20 cellular contexts compared by ENCODE assay signal in genomic region chr18:7393080-7393479, GRCh38.
DNase-seq lines count a peak whose midpoint lies in the region; ATAC-seq and TF ChIP-seq lines count a peak whose summit lies in the region.
"Had no signal": no experiment of that assay in that cellular context is flagged by ENCODE, and none has a peak within 500 bp of the region (broad histone marks: within the 10 kb centered on the region; RNA-seq: fewer than 3 reads in every experiment).

No MANE protein-coding gene starts in this region.

- H3K27ac Mint-ChIP-seq in GM23338 (no peak overlapping the region; the same call in 1 of the 2 replicates), neural progenitor cell (no peak overlapping the region), type B pancreatic cell (no peak overlapping the region)
- H3K27ac Mint-ChIP-seq: CD14-positive monocyte; CD4-positive, alpha-beta memory T cell had no signal

- H3K36me3 ChIP-seq in GM23338 (ENCODE audit: insufficient read depth) (no peaks in the 10 kb centered on the region), neural progenitor cell (no peaks in the 10 kb centered on the region)
- H3K36me3 ChIP-seq: BLaER1 had no signal

- no peak overlapping the region for H3K9ac ChIP-seq in neural progenitor cell
- H3K9ac ChIP-seq: BLaER1 had no signal

- no peaks in the 10 kb centered on the region for H3K9me3 Mint-ChIP-seq in GM23338
- peaks cover 8% of the 10 kb centered on the region for H3K9me3 Mint-ChIP-seq in neural progenitor cell
- H3K9me3 Mint-ChIP-seq in type B pancreatic cell = peaks cover 10% of the 10 kb centered on the region
- H3K9me3 Mint-ChIP-seq: H9 had no signal

- H3K4me1 ChIP-seq in GM23338 (ENCODE audit: insufficient read depth) (peaks cover 7% of the 10 kb centered on the region), neural progenitor cell (peaks cover 8% of the 10 kb centered on the region)
- H3K4me1 ChIP-seq: A549, BLaER1 had no signal

- H3K4me2 ChIP-seq in GM23338 (no peak overlapping the region), neural progenitor cell (no peak overlapping the region)
- H3K4me2 ChIP-seq: A549, BLaER1 had no signal

- H3K27me3 Mint-ChIP-seq in GM23338 (ENCODE audit: insufficient read depth, low read depth, poor library complexity) (no peaks in the 10 kb centered on the region), neural progenitor cell (ENCODE audit: insufficient read depth, low read depth) (no peaks in the 10 kb centered on the region), type B pancreatic cell (peaks cover 35% of the 10 kb centered on the region)
- H3K27me3 Mint-ChIP-seq: CD4-positive, alpha-beta memory T cell had no signal

- no peaks in the 10 kb centered on the region for H3K9me2 ChIP-seq in GM23338 (ENCODE audit: insufficient read depth)

- TF ChIP-seq CTCF in GM23338 (conservative IDR thresholded peaks at IDR 0.05; ENCODE audit: low read depth in 2 of 2) (no peak), neural progenitor cell (IDR thresholded peaks at IDR 0.05) (no peak), type B pancreatic cell (conservative IDR thresholded peaks at IDR 0.05) (no peak)

- H3K36me3 Mint-ChIP-seq in GM23338 (ENCODE audit: low read depth) = no peaks in the 10 kb centered on the region
- no peaks in the 10 kb centered on the region for H3K36me3 Mint-ChIP-seq in neural progenitor cell
- no peaks in the 10 kb centered on the region for H3K36me3 Mint-ChIP-seq in type B pancreatic cell
- H3K36me3 Mint-ChIP-seq: CD14-positive monocyte; CD4-positive, alpha-beta memory T cell had no signal

- H3F3A ChIP-seq in GM23338 (replicated peaks; ENCODE audit: low read depth) (no peaks in the 10 kb centered on the region), neural progenitor cell (ENCODE audit: low read depth) (no peaks in the 10 kb centered on the region)

- H3K4me3 ChIP-seq in GM23338 (no peak overlapping the region), neural progenitor cell (no peak overlapping the region)
- H3K4me3 ChIP-seq: A549, BLaER1, GM12878 had no signal

- no peak for ATAC-seq in GM23338
- ATAC-seq: A549, GM12878 had no signal

- H2AFZ ChIP-seq in GM23338 = 0 out of 2 replicates have a peak overlapping the region, but pooled peaks have one; percentile 28
- H2AFZ ChIP-seq in neural progenitor cell (replicated peaks) = peak overlapping the region; percentile 22

- no peaks in the 10 kb centered on the region for H3K79me2 ChIP-seq in GM23338 (replicated peaks; ENCODE audit: insufficient read depth)
- no peaks in the 10 kb centered on the region for H3K79me2 ChIP-seq in neural progenitor cell (ENCODE audit: low read depth)

- no peaks in the 10 kb centered on the region for H3K9me3 ChIP-seq in neural progenitor cell (ENCODE audit: low read depth)
- H3K9me3 ChIP-seq: A549, BLaER1 had no signal

- H4K20me1 ChIP-seq in GM23338 (replicated peaks; ENCODE audit: insufficient read depth) (no peaks in the 10 kb centered on the region), neural progenitor cell (ENCODE audit: low read depth) (no peaks in the 10 kb centered on the region)
- H4K20me1 ChIP-seq: BLaER1 had no signal

- peak; percentile 52 for DNase-seq in NCI-H82 (lab: John Stamatoyannopoulos, UW)
- DNase-seq in NCI-H82 treated with DMSO at 0.1 percent for 48 hours (lab: John Stamatoyannopoulos, UW; ENCODE audit: unreplicated experiment) = no peak
- DNase-seq in GM23338 (ENCODE audit: low spot score) = no peak
- no peak for DNase-seq in neural progenitor cell (ENCODE audit: low spot score)
- DNase-seq in type B pancreatic cell (ENCODE audit: extremely low spot score, unreplicated experiment) = peak; percentile 13
- no peak for DNase-seq in glomerular visceral epithelial cell (ENCODE audit: extremely low spot score)
- no peak for DNase-seq in activated CD8-positive, alpha-beta memory T cell treated with anti-CD3 and anti-CD28 coated beads, Interleukin-2, amount 50 U/mL, for 4 hours
- DNase-seq: AML-193; Calu3; CD4-positive, alpha-beta memory T cell; DMS 273 treated with DMSO at 0.1 percent for 48 hours; DMS53; DND-41; EL; H9 had no signal

- H3K4me1 Mint-ChIP-seq in GM23338 (no peaks in the 10 kb centered on the region; the same call in none of the 3 replicates), neural progenitor cell (peaks cover 21% of the 10 kb centered on the region), type B pancreatic cell (ENCODE audit: unreplicated experiment) (peaks cover 7% of the 10 kb centered on the region)
- H3K4me1 Mint-ChIP-seq: CD14-positive monocyte; CD4-positive, alpha-beta memory T cell had no signal

- H3K4me3 Mint-ChIP-seq in GM23338 (no peak overlapping the region), neural progenitor cell (no peak overlapping the region), type B pancreatic cell (no peak overlapping the region)
- H3K4me3 Mint-ChIP-seq: CD14-positive monocyte; CD4-positive, alpha-beta memory T cell; H9 had no signal

- H3K27ac ChIP-seq in GM23338 (ENCODE audit: low read depth) = no peak overlapping the region
- H3K27ac ChIP-seq in neural progenitor cell = no peak overlapping the region
- H3K27ac ChIP-seq: 22Rv1, A549, BLaER1 had no signal

- no peaks in the 10 kb centered on the region for H3K27me3 ChIP-seq in GM23338 (ENCODE audit: insufficient read depth)
- H3K27me3 ChIP-seq in neural progenitor cell = no peaks in the 10 kb centered on the region
- H3K27me3 ChIP-seq: BLaER1 had no signal

TF ChIP-seq in GM23338, 12 proteins besides CTCF, POLR2A, EP300 and RAD21 (continues in another document):
- TF ChIP-seq ZNF114 (CRISPR knock-in tag; IDR thresholded peaks at IDR 0.05) (no peak), NANOG (IDR thresholded peaks at IDR 0.05; ENCODE audit: borderline replicate concordance) (no peak), CREB1 (CRISPR knock-in tag; IDR thresholded peaks at IDR 0.05; ENCODE audit: low read depth) (no peak), EZH2phosphoT487 (IDR thresholded peaks at IDR 0.05; ENCODE audit: unreplicated experiment) (no peak), JUNB (IDR thresholded peaks at IDR 0.05; ENCODE audit: unreplicated experiment) (no peak), EZH2 (IDR thresholded peaks at IDR 0.05; ENCODE audit: low read depth, unreplicated experiment) (no peak), POLR2AphosphoS5 (IDR thresholded peaks at IDR 0.05; ENCODE audit: low read depth) (no peak)
- TF ChIP-seq, protein P1, sequence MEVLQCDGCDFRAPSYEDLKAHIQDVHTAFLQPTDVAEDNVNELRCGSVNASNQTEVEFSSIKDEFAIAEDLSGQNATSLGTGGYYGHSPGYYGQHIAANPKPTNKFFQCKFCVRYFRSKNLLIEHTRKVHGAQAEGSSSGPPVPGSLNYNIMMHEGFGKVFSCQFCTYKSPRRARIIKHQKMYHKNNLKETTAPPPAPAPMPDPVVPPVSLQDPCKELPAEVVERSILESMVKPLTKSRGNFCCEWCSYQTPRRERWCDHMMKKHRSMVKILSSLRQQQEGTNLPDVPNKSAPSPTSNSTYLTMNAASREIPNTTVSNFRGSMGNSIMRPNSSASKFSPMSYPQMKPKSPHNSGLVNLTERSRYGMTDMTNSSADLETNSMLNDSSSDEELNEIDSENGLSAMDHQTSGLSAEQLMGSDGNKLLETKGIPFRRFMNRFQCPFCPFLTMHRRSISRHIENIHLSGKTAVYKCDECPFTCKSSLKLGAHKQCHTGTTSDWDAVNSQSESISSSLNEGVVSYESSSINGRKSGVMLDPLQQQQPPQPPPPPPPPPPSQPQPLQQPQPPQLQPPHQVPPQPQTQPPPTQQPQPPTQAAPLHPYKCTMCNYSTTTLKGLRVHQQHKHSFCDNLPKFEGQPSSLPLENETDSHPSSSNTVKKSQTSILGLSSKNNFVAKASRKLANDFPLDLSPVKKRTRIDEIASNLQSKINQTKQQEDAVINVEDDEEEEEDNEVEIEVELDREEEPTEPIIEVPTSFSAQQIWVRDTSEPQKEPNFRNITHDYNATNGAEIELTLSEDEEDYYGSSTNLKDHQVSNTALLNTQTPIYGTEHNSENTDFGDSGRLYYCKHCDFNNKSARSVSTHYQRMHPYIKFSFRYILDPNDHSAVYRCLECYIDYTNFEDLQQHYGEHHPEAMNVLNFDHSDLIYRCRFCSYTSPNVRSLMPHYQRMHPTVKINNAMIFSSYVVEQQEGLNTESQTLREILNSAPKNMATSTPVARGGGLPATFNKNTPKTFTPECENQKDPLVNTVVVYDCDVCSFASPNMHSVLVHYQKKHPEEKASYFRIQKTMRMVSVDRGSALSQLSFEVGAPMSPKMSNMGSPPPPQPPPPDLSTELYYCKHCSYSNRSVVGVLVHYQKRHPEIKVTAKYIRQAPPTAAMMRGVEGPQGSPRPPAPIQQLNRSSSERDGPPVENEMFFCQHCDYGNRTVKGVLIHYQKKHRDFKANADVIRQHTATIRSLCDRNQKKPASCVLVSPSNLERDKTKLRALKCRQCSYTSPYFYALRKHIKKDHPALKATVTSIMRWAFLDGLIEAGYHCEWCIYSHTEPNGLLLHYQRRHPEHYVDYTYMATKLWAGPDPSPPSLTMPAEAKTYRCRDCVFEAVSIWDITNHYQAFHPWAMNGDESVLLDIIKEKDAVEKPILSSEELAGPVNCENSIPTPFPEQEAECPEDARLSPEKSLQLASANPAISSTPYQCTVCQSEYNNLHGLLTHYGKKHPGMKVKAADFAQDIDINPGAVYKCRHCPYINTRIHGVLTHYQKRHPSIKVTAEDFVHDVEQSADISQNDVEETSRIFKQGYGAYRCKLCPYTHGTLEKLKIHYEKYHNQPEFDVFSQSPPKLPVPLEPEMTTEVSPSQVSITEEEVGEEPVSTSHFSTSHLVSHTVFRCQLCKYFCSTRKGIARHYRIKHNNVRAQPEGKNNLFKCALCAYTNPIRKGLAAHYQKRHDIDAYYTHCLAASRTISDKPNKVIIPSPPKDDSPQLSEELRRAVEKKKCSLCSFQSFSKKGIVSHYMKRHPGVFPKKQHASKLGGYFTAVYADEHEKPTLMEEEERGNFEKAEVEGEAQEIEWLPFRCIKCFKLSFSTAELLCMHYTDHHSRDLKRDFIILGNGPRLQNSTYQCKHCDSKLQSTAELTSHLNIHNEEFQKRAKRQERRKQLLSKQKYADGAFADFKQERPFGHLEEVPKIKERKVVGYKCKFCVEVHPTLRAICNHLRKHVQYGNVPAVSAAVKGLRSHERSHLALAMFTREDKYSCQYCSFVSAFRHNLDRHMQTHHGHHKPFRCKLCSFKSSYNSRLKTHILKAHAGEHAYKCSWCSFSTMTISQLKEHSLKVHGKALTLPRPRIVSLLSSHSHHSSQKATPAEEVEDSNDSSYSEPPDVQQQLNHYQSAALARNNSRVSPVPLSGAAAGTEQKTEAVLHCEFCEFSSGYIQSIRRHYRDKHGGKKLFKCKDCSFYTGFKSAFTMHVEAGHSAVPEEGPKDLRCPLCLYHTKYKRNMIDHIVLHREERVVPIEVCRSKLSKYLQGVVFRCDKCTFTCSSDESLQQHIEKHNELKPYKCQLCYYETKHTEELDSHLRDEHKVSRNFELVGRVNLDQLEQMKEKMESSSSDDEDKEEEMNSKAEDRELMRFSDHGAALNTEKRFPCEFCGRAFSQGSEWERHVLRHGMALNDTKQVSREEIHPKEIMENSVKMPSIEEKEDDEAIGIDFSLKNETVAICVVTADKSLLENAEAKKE (CRISPR knock-in tag; IDR thresholded peaks at IDR 0.05) = no peak

Comparison
In these comparisons a context has a peak if more than half of its experiments do, and no peak if none do; other contexts are left out.
1. DNase-seq: peak in NCI-H82 (single experiment) and type B pancreatic cell (single experiment); none in NCI-H82 treated with DMSO at 0.1 percent for 48 hours (single experiment), GM23338 (single experiment), neural progenitor cell (single experiment), glomerular visceral epithelial cell (single experiment) and activated CD8-positive, alpha-beta memory T cell treated with anti-CD3 and anti-CD28 coated beads, Interleukin-2, amount 50 U/mL, for 4 hours (single experiment).